ENCODE assay signal across 31 cellular contexts in genomic region chr3:8980756-8981257, GRCh38. TPM values are rescaled to one million over a fixed set of nuclear protein-coding genes. Genes with fewer than 3 reads are reported as not detected.
DNase-seq lines count a peak whose midpoint lies in the region; ATAC-seq, FAIRE-seq and TF ChIP-seq lines count a peak whose summit lies in the region.
"Had no signal": no experiment of that assay in that cellular context is flagged by ENCODE, and none has a peak within 500 bp of the region (broad histone marks: within the 10 kb centered on the region; RNA-seq: fewer than 3 reads in every experiment).

No MANE protein-coding gene starts in this region.

- no peak overlapping the region for H3K4me3 Mint-ChIP-seq in neural progenitor cell
- H3K4me3 Mint-ChIP-seq: activated CD8-positive, alpha-beta memory T cell treated with anti-CD3 and anti-CD28 coated beads, Interleukin-2, amount 10 ng/mL, durations not matched to agents 7 days and 5 days; central memory CD8-positive, alpha-beta T cell; endodermal cell; nephron progenitor cell had no signal

- DNase-seq in HuH-7 (ENCODE audit: low spot score) (peak; percentile 82), fibroblast of gingiva (ENCODE audit: low read depth) (peak; percentile 51), neural progenitor cell (ENCODE audit: low spot score) (no peak), HTR-8/SVneo (ENCODE audit: insufficient read length, low spot score) (no peak), HEK293T (ENCODE audit: extremely low spot score) (no peak), BE2C (no peak)
- DNase-seq: activated CD4-positive, CD25-positive, alpha-beta regulatory T cell; activated CD8-positive, alpha-beta memory T cell treated with anti-CD3 and anti-CD28 coated beads, Interleukin-2, amount 10 ng/mL, durations not matched to agents 7 days and 5 days; activated T-cell treated with anti-CD3 and anti-CD28 coated beads, Interleukin-2, amount 50 U/mL, for 48 hours; dermis blood vessel endothelial cell; EL; endodermal cell; gastrocnemius medialis; mesenchymal stem cell; MM.1S; NCI-H1436; NCI-H2081; NCI-H226; NCI-H526 treated with DMSO at 0.1 percent for 48 hours; nephron progenitor cell; stimulated activated CD4-positive, alpha-beta T cell treated with anti-CD3 and anti-CD28 coated beads, Interleukin-4, amount 100 ng/mL, for 1 hour; tibial artery had no signal

- TF ChIP-seq CTCF in neural progenitor cell (IDR thresholded peaks at IDR 0.05) (no peak), BE2C (IDR thresholded peaks at IDR 0.05; ENCODE audit: low read depth, low read length) (no peak)

- H3K36me3 Mint-ChIP-seq in neural progenitor cell = peaks cover 2% of the 10 kb centered on the region
- H3K36me3 Mint-ChIP-seq: activated CD8-positive, alpha-beta memory T cell treated with anti-CD3 and anti-CD28 coated beads, Interleukin-2, amount 10 ng/mL, durations not matched to agents 7 days and 5 days had no signal

- H3K4me3 ChIP-seq in BLaER1 treated with 17β-estradiol and CSF1 and Interleukin-3, amounts not matched to agents 10 nM and 100 nM = no peak overlapping the region
- H3K4me3 ChIP-seq in neural progenitor cell = no peak overlapping the region
- no peak overlapping the region for H3K4me3 ChIP-seq in BE2C (ENCODE audit: low read depth, low read length)
- H3K4me3 ChIP-seq: BLaER1, gastrocnemius medialis, SJSA1, tibial artery had no signal

- H3F3A ChIP-seq in neural progenitor cell (ENCODE audit: low read depth) = no peaks in the 10 kb centered on the region

- no peaks in the 10 kb centered on the region for H3K79me2 ChIP-seq in neural progenitor cell (ENCODE audit: low read depth)
- H3K79me2 ChIP-seq: parathyroid adenoma had no signal

- H3K9me3 ChIP-seq in BLaER1 treated with 17β-estradiol and CSF1 and Interleukin-3, amounts not matched to agents 10 nM and 100 nM (replicated peaks in 1 of 11) = peaks cover 0 to 17% (median 8%) of the 10 kb centered on the region in 11 experiments; a peak in 15 of 22 replicates
- H3K9me3 ChIP-seq in neural progenitor cell (ENCODE audit: low read depth) (no peaks in the 10 kb centered on the region), BE2C (no peaks in the 10 kb centered on the region)
- H3K9me3 ChIP-seq: BLaER1, gastrocnemius medialis had no signal

- peaks cover 14 to 41% (median 33%) of the 10 kb centered on the region in 10 experiments for H3K4me1 ChIP-seq in BLaER1 treated with 17β-estradiol and CSF1 and Interleukin-3, amounts not matched to agents 10 nM and 100 nM
- H3K4me1 ChIP-seq in neural progenitor cell = no peaks in the 10 kb centered on the region
- no peaks in the 10 kb centered on the region for H3K4me1 ChIP-seq in BE2C
- H3K4me1 ChIP-seq: gastrocnemius medialis, parathyroid adenoma, SJSA1, tibial artery had no signal

- peak overlapping the region; percentile 61 for H3K27ac Mint-ChIP-seq in neural progenitor cell
- H3K27ac Mint-ChIP-seq: activated CD8-positive, alpha-beta memory T cell treated with anti-CD3 and anti-CD28 coated beads, Interleukin-2, amount 10 ng/mL, durations not matched to agents 7 days and 5 days; endodermal cell had no signal

- CTCF ChIA-PET in HEK293T (lab: Yijun Ruan, JAX) = no interaction called here

- H3K4me2 ChIP-seq in BLaER1 treated with 17β-estradiol and CSF1 and Interleukin-3, amounts not matched to agents 10 nM and 100 nM = peak overlapping the region; percentile 1 to 68 (median 54); a peak in 21 of 22 replicates
- H3K4me2 ChIP-seq in neural progenitor cell = no peak overlapping the region
- H3K4me2 ChIP-seq: BLaER1 had no signal

- 0 out of 22 replicates have a peak, but pooled peaks cover 0 to 6% (median 0%) of the 10 kb centered on the region in 11 experiments for H3K36me3 ChIP-seq in BLaER1 treated with 17β-estradiol and CSF1 and Interleukin-3, amounts not matched to agents 10 nM and 100 nM
- H3K36me3 ChIP-seq in neural progenitor cell (no peaks in the 10 kb centered on the region), BE2C (no peaks in the 10 kb centered on the region)
- H3K36me3 ChIP-seq: BLaER1, gastrocnemius medialis, SJSA1, tibial artery had no signal

- peaks cover 18% of the 10 kb centered on the region for H3K4me1 Mint-ChIP-seq in neural progenitor cell
- H3K4me1 Mint-ChIP-seq: activated CD8-positive, alpha-beta memory T cell treated with anti-CD3 and anti-CD28 coated beads, Interleukin-2, amount 10 ng/mL, durations not matched to agents 7 days and 5 days; central memory CD8-positive, alpha-beta T cell; endodermal cell had no signal

- H3K9me3 Mint-ChIP-seq in neural progenitor cell = peaks cover 9% of the 10 kb centered on the region
- H3K9me3 Mint-ChIP-seq: central memory CD8-positive, alpha-beta T cell had no signal

- H3K9ac ChIP-seq in BLaER1 treated with 17β-estradiol and CSF1 and Interleukin-3, amounts not matched to agents 10 nM and 100 nM = peak overlapping the region in 3 of 11 experiments; percentile 8 to 39 (median 32); a peak in 3 of 22 replicates
- no peak overlapping the region for H3K9ac ChIP-seq in neural progenitor cell
- H3K9ac ChIP-seq: BLaER1, parathyroid adenoma had no signal

- no peak overlapping the region for H2AFZ ChIP-seq in neural progenitor cell (replicated peaks)
- H2AFZ ChIP-seq: parathyroid adenoma had no signal

- no peaks in the 10 kb centered on the region for H3K27me3 ChIP-seq in BLaER1 treated with 17β-estradiol and CSF1 and Interleukin-3, amounts not matched to agents 10 nM and 100 nM
- H3K27me3 ChIP-seq in neural progenitor cell = no peaks in the 10 kb centered on the region
- H3K27me3 ChIP-seq in BE2C = no peaks in the 10 kb centered on the region
- H3K27me3 ChIP-seq: BLaER1, SJSA1 had no signal

- ATAC-seq in HG02981 (IDR thresholded peaks at IDR 0.05; ENCODE audit: unreplicated experiment) = no peak
- ATAC-seq: activated CD8-positive, alpha-beta memory T cell treated with anti-CD3 and anti-CD28 coated beads, Interleukin-2, amount 10 ng/mL, durations not matched to agents 7 days and 5 days; gastrocnemius medialis had no signal

- H3K27me3 Mint-ChIP-seq in neural progenitor cell (ENCODE audit: insufficient read depth, low read depth) = peaks cover 6% of the 10 kb centered on the region

- no peak for FAIRE-seq in HTR-8/SVneo (lab: Jason Lieb, UNC)
- FAIRE-seq: GM18507, H1, RCC 7860 had no signal

- no peaks in the 10 kb centered on the region for H4K20me1 ChIP-seq in BLaER1 treated with 17β-estradiol and CSF1 and Interleukin-3, amounts not matched to agents 10 nM and 100 nM
- H4K20me1 ChIP-seq in neural progenitor cell (ENCODE audit: low read depth) = no peaks in the 10 kb centered on the region
- H4K20me1 ChIP-seq: BLaER1 had no signal

- peak overlapping the region in 10 of 11 experiments; percentile 24 to 75 (median 60); a peak in 18 of 22 replicates for H3K27ac ChIP-seq in BLaER1 treated with 17β-estradiol and CSF1 and Interleukin-3, amounts not matched to agents 10 nM and 100 nM
- H3K27ac ChIP-seq in neural progenitor cell = no peak overlapping the region
- H3K27ac ChIP-seq: BLaER1, parathyroid adenoma, SJSA1, tibial artery had no signal

- POLR2A ChIA-PET in HEK293T (lab: Yijun Ruan, JAX) = no interaction called here

TF ChIP-seq in HEK293T, 16 proteins besides CTCF, POLR2A, EP300 and RAD21:
- TF ChIP-seq BHLHE40 (IDR thresholded peaks at IDR 0.05; ENCODE audit: borderline replicate concordance) (no peak), HDGF (IDR thresholded peaks at IDR 0.05; ENCODE audit: borderline replicate concordance) (no peak), NFRKB (IDR thresholded peaks at IDR 0.05) (no peak), FOXA1 (IDR thresholded peaks at IDR 0.05) (no peak), ZNF384 (IDR thresholded peaks at IDR 0.05) (no peak), FOXM1 (IDR thresholded peaks at IDR 0.05; ENCODE audit: borderline replicate concordance) (no peak), CTBP1 (IDR thresholded peaks at IDR 0.05; ENCODE audit: borderline replicate concordance) (no peak)

RNA-seq across cellular contexts. Expression of gene RAD18, which starts 17.5 kb away (rescaled TPM):
- total RNA-seq in neural progenitor cell (ENCODE audit: low replicate concordance) = 13.9 and 22.1 TPM in 2 replicates
- polyA plus RNA-seq in BE2C (2012; ENCODE audit: insufficient read depth, insufficient read length, low read depth) = 1.8 TPM

Comparison
In these comparisons a context has a peak if more than half of its experiments do, and no peak if none do; other contexts are left out.
1. DNase-seq: peak in HuH-7 (single experiment) and fibroblast of gingiva (single experiment); none in neural progenitor cell (single experiment), HTR-8/SVneo (single experiment), HEK293T (single experiment) and BE2C (single experiment).